Comparison of ENCODE assay signal across 23 cellular contexts in the genomic region with DNA sequence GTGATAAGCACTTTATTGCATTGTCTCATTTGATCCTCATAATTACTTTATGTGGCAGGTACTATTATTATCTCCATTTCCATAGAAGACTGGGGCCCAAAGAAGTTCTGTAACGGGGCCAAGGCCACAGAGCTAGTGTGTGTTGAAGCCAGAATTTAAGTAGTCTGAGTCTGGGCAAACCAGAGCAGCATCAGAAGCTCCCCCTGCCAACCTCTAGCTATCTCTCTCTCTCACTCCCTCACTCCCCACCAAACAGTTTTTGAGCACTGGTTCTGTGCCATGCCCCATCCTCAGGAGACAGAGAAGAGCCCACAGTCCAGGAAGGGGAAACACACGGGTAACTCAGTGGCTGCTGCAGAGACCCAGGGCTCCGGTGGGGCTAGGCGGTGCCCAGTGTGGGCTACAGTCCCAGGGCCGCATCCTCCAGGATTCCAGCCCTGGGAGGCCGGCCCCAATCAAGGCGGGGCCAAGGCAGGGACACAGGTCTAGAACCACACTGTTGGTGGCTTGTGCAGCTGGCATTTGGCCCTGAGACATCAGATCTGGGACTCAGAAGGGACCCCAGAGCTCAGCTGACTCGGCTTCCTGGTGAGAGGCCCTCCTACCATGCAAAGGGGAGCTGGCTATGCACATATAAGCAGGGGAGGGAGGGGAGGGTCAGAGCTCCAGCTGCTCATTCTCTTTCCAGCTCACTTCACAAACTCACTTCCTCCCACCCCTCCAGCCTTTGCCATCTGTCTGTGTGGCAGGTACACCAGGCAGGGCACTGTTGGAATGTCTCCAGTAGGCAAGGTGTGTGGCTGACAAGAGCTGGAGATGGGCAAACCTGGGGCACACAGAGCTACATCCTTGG. TPM values are rescaled to one million over a fixed set of nuclear protein-coding genes. Genes with fewer than 3 reads are reported as not detected.
DNase-seq lines count a peak whose midpoint lies in the region; ATAC-seq and TF ChIP-seq lines count a peak whose summit lies in the region.
"Had no signal": no experiment of that assay in that cellular context is flagged by ENCODE, and none has a peak within 500 bp of the region (broad histone marks: within the 10 kb centered on the region; RNA-seq: fewer than 3 reads in every experiment).

No MANE protein-coding gene starts in this region.

- peak overlapping the region; percentile 87 for H3K4me2 ChIP-seq in BLaER1

- no peak overlapping the region for H3K27ac Mint-ChIP-seq in Caco-2 (ENCODE audit: unreplicated experiment)
- H3K27ac Mint-ChIP-seq: activated CD4-positive, alpha-beta T cell treated with anti-CD3 and anti-CD28 coated beads, Interleukin-2, amount 10 ng/mL, durations not matched to agents 7 days and 5 days; CD8-positive, alpha-beta T cell had no signal

- H3K4me3 ChIP-seq in BLaER1 (peak overlapping the region; percentile 49), Caco-2 (ENCODE audit: low read depth, low read length) (no peak overlapping the region)
- H3K4me3 ChIP-seq: esophagus squamous epithelium, skin epidermis, suprapubic skin had no signal

- intact Hi-C loops in Caco-2 (cut with micrococcal nuclease; ENCODE audit: unreplicated experiment), result no loop called here

- no peaks in the 10 kb centered on the region for H4K20me1 ChIP-seq in BLaER1

- peaks cover 7% of the 10 kb centered on the region for H3K4me1 Mint-ChIP-seq in Caco-2 (ENCODE audit: low read depth, unreplicated experiment)
- H3K4me1 Mint-ChIP-seq: activated CD4-positive, alpha-beta T cell treated with anti-CD3 and anti-CD28 coated beads, Interleukin-2, amount 10 ng/mL, durations not matched to agents 7 days and 5 days; central memory CD8-positive, alpha-beta T cell had no signal

- H3K4me1 ChIP-seq in BLaER1 (peaks cover 80% of the 10 kb centered on the region), Caco-2 (peaks cover 12% of the 10 kb centered on the region)
- H3K4me1 ChIP-seq: esophagus squamous epithelium, parathyroid adenoma, suprapubic skin had no signal

- H3K9me3 ChIP-seq in BLaER1 (no peaks in the 10 kb centered on the region), Caco-2 (no peaks in the 10 kb centered on the region)
- H3K9me3 ChIP-seq: esophagus squamous epithelium, suprapubic skin had no signal

- BruUV-seq in Caco-2 (replicated peaks; lab: Mats Ljungman, UMichigan), result no TSS peak

- POLR2A ChIA-PET in Caco-2 (lab: Charles Lee) (no interaction called here), RWPE1 (lab: Yijun Ruan, JAX; ENCODE audit: low non-redundant PET) (no interaction called here)

- H3K36me3 ChIP-seq in BLaER1 (no peaks in the 10 kb centered on the region), Caco-2 (ENCODE audit: control insufficient read depth, insufficient read depth, low read length) (no peaks in the 10 kb centered on the region)
- H3K36me3 ChIP-seq: esophagus squamous epithelium, suprapubic skin had no signal

- DNase-seq in DMS79 treated with DMSO at 0.1 percent for 48 hours (lab: John Stamatoyannopoulos, UW) (peak; percentile 27), NCI-H2171 treated with DMSO at 0.1 percent for 48 hours (lab: John Stamatoyannopoulos, UW) (peak; percentile 86), cerebellum (ENCODE audit: low spot score) (peak; percentile 82), Caco-2 (no peak), NCI-H748 (lab: John Stamatoyannopoulos, UW; ENCODE audit: unreplicated experiment) (no peak), RWPE1 (ENCODE audit: low spot score) (no peak)
- DNase-seq: activated CD4-positive, alpha-beta T cell treated with anti-CD3 and anti-CD28 coated beads, Interleukin-2, amount 10 ng/mL, durations not matched to agents 7 days and 5 days; activated CD8-positive, alpha-beta memory T cell treated with anti-CD3 and anti-CD28 coated beads, Interleukin-2, amount 50 U/mL, for 48 hours; activated gamma-delta T cell treated with Interleukin-2 at 50 U/mL for 16 hours; amygdala; CD8-positive, alpha-beta T cell; effector CD8-positive, alpha-beta T cell; esophagus squamous epithelium; naive B cell; NCI-H1436; NCI-H345 had no signal

- ATAC-seq in GM21360 (IDR thresholded peaks at IDR 0.05; ENCODE audit: unreplicated experiment), result no peak
- ATAC-seq: CD8-positive, alpha-beta T cell; Panc1 had no signal

- no peaks in the 10 kb centered on the region for H3K9me3 Mint-ChIP-seq in Caco-2 (ENCODE audit: unreplicated experiment)
- H3K9me3 Mint-ChIP-seq: activated CD4-positive, alpha-beta T cell treated with anti-CD3 and anti-CD28 coated beads, Interleukin-2, amount 10 ng/mL, durations not matched to agents 7 days and 5 days; CD8-positive, alpha-beta T cell; central memory CD8-positive, alpha-beta T cell; naive B cell had no signal

- no peak overlapping the region for H3K4me3 Mint-ChIP-seq in Caco-2 (ENCODE audit: unreplicated experiment)
- H3K4me3 Mint-ChIP-seq: activated CD4-positive, alpha-beta T cell treated with anti-CD3 and anti-CD28 coated beads, Interleukin-2, amount 10 ng/mL, durations not matched to agents 7 days and 5 days; CD8-positive, alpha-beta T cell; central memory CD8-positive, alpha-beta T cell had no signal

- H3K27me3 ChIP-seq in BLaER1 (no peaks in the 10 kb centered on the region), Caco-2 (replicated peaks; ENCODE audit: control insufficient read depth, insufficient read depth, low read length) (peaks cover 8% of the 10 kb centered on the region; the same call in 1 of the 2 replicates)

- peaks cover 25% of the 10 kb centered on the region for H3K27me3 Mint-ChIP-seq in Caco-2 (ENCODE audit: insufficient read depth, unreplicated experiment)

- no peaks in the 10 kb centered on the region for H3K36me3 Mint-ChIP-seq in Caco-2 (ENCODE audit: insufficient read depth, unreplicated experiment)
- H3K36me3 Mint-ChIP-seq: CD8-positive, alpha-beta T cell; naive B cell had no signal

- CTCF ChIA-PET in Caco-2 (lab: Charles Lee), result interaction anchor here (0.6 kb wide), 1 partner anchor 10 kb away, joined by 4 read pairs; no protein-coding TSS in a partner anchor
- CTCF ChIA-PET in RWPE1 (lab: Yijun Ruan, JAX), result interaction anchor here (0.5 to 1.7 kb wide), 5 partner anchors 36 to 961 kb away, joined by 3 to 6 read pairs (median 3); a partner anchor contains a TSS

- H3K9ac ChIP-seq in BLaER1, result peak overlapping the region; percentile 56
- H3K9ac ChIP-seq: parathyroid adenoma had no signal

- TF ChIP-seq CTCF in Caco-2 (IDR thresholded peaks at IDR 0.05; ENCODE audit: insufficient read depth in 1 of 2, low read depth in 1 of 2, low read length in 1 of 2, severe bottlenecking in 1 of 2, unreplicated experiment in 1 of 2), result no peak
- TF ChIP-seq CTCF in RWPE1 (conservative IDR thresholded peaks at IDR 0.05; ENCODE audit: low read depth), result no peak

- peak overlapping the region; percentile 81 for H3K27ac ChIP-seq in BLaER1
- H3K27ac ChIP-seq in RWPE1, result no peak overlapping the region
- H3K27ac ChIP-seq: esophagus squamous epithelium, parathyroid adenoma, skin epidermis, suprapubic skin had no signal

RNA-seq across cellular contexts. Expression of a gene that starts 34.4 kb away (rescaled TPM):
- total RNA-seq in cerebellum, result 8.3 TPM
- not detected in 2 replicates for total RNA-seq in Caco-2 (2022)
- total RNA-seq: activated CD4-positive, alpha-beta T cell treated with anti-CD3 and anti-CD28 coated beads, Interleukin-2, amount 10 ng/mL, durations not matched to agents 7 days and 5 days; CD8-positive, alpha-beta T cell had no signal

Comparison
In these comparisons a context has a peak if more than half of its experiments do, and no peak if none do; other contexts are left out.
1. DNase-seq: peak in DMS79 treated with DMSO at 0.1 percent for 48 hours (single experiment), NCI-H2171 treated with DMSO at 0.1 percent for 48 hours (single experiment) and cerebellum (single experiment); none in Caco-2 (0 of 2), NCI-H748 (single experiment) and RWPE1 (single experiment).